In the genomic region with DNA sequence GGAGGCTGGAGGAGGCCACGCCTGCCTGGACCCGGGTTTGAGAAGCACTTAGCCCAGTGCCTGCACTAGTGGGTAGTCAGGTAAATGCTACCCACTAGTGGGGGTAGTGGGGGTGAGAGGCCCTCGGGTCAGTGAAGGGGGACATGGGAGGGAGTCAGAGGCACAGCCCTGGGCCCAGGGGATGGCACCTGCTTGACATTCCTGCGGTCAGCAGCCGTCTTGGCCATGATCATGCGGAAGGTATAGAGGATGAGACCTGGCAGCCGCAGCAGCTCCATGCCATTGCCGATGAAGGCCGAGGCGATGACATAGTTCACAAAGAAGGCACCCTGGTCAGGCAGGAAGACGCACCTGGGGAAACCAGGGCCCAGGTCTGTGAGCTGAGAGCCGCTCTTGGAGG, we compare ENCODE assay signal across 22 cellular contexts. TPM values are rescaled to one million over a fixed set of nuclear protein-coding genes. Genes with fewer than 3 reads are reported as not detected.
DNase-seq lines count a peak whose midpoint lies in the region; ATAC-seq and TF ChIP-seq lines count a peak whose summit lies in the region.
"Had no signal": no experiment of that assay in that cellular context is flagged by ENCODE, and none has a peak within 500 bp of the region (broad histone marks: within the 10 kb centered on the region; RNA-seq: fewer than 3 reads in every experiment).

No MANE protein-coding gene starts in this region.

- no peak for TF ChIP-seq POLR2A in prostate gland (IDR thresholded peaks at IDR 0.05)

- TF ChIP-seq CTCF in CD8-positive, alpha-beta T cell (IDR thresholded peaks at IDR 0.05): no peak
- TF ChIP-seq CTCF in osteoblast (IDR thresholded peaks at IDR 0.05; ENCODE audit: extremely low read depth, low read depth, low read length) (no peak), prostate gland (IDR thresholded peaks at IDR 0.05) (no peak)

- no peak overlapping the region for H3K4me2 ChIP-seq in osteoblast (ENCODE audit: insufficient read depth, low read length)
- H3K4me2 ChIP-seq: GM23338 had no signal

- no peak overlapping the region for H3K4me3 ChIP-seq in CD8-positive, alpha-beta T cell (ENCODE audit: low read depth, low read length)
- no peak overlapping the region for H3K4me3 ChIP-seq in osteoblast (ENCODE audit: insufficient read depth, low read length)
- no peak overlapping the region for H3K4me3 ChIP-seq in prostate gland
- H3K4me3 ChIP-seq: GM12878, GM23338, K562 had no signal

- H3K36me3 ChIP-seq in CD8-positive, alpha-beta T cell (ENCODE audit: insufficient read depth, low read length): peaks cover 55% of the 10 kb centered on the region
- peaks cover 19% of the 10 kb centered on the region for H3K36me3 ChIP-seq in osteoblast (ENCODE audit: insufficient read depth, low read length)
- no peaks in the 10 kb centered on the region for H3K36me3 ChIP-seq in prostate gland

- 90% methylated on average over 12 of the region's 12 CpGs for WGBS in prostate gland

- CTCF ChIA-PET in CD8-positive, alpha-beta T cell (lab: Charles Lee): interaction anchor here (0.7 to 2.9 kb wide), 3 partner anchors 24 to 58 kb away, joined by 3 to 19 read pairs (median 8); no protein-coding TSS in a partner anchor

- intact Hi-C loops in CD8-positive, alpha-beta T cell (cut with DNase I, micrococcal nuclease): no loop called here
- intact Hi-C loops in prostate gland (cut with DNase I): no loop called here

- H3K79me2 ChIP-seq in osteoblast (ENCODE audit: insufficient read depth, low read length): no peaks in the 10 kb centered on the region

- no peaks in the 10 kb centered on the region for H4K20me1 ChIP-seq in osteoblast (ENCODE audit: insufficient read depth, low read length)

- DNase-seq in activated T-cell treated with anti-CD3 and anti-CD28 coated beads, Interleukin-2, amount 50 U/mL, for 24 hours: no peak
- DNase-seq in activated T-cell treated with anti-CD3 and anti-CD28 coated beads, Interleukin-2, amount 50 U/mL, for 48 hours: no peak
- DNase-seq in CD8-positive, alpha-beta T cell: no peak
- DNase-seq in naive thymus-derived CD8-positive, alpha-beta T cell: peak in 1 of 10 donors; percentile 57
- no peak for DNase-seq in osteoblast (ENCODE audit: insufficient read length, low spot score, missing footprints)
- DNase-seq in prostate gland (ENCODE audit: low spot score): no peak
- no peak for DNase-seq in NCI-H2171 (lab: John Stamatoyannopoulos, UW)
- DNase-seq: Calu3; CD4-positive, alpha-beta memory T cell; EL; HCEC 1CT; NCI-H1105 treated with DMSO at 0.1 percent for 48 hours; NCI-H1694; NCI-H510A; NCI-H748 treated with DMSO at 0.1 percent for 48 hours; NK-92 treated with Interleukin-12 subunit alpha and Interleukin-12 subunit beta, amount 100 ng/mL, for 24 hours; SHP77 had no signal

- no peaks in the 10 kb centered on the region for H3K27me3 Mint-ChIP-seq in activated T-cell treated with anti-CD3 and anti-CD28 coated beads, Interleukin-2, amount 50 U/mL, for 24 hours
- no peaks in the 10 kb centered on the region for H3K27me3 Mint-ChIP-seq in CD8-positive, alpha-beta T cell (ENCODE audit: low read depth)
- H3K27me3 Mint-ChIP-seq in activated T-helper 17 cell treated with anti-CD3 and anti-CD28 coated beads, Interleukin-2, amount 50 U/mL, for 72 hours: no peaks in the 10 kb centered on the region
- no peaks in the 10 kb centered on the region for H3K27me3 Mint-ChIP-seq in naive thymus-derived CD8-positive, alpha-beta T cell
- H3K27me3 Mint-ChIP-seq: CD4-positive, alpha-beta memory T cell had no signal

- H3K27ac Mint-ChIP-seq in activated T-cell treated with anti-CD3 and anti-CD28 coated beads, Interleukin-2, amount 50 U/mL, for 24 hours: peak overlapping the region; percentile 49
- peak overlapping the region; percentile 80 for H3K27ac Mint-ChIP-seq in CD8-positive, alpha-beta T cell
- peak overlapping the region; percentile 83 for H3K27ac Mint-ChIP-seq in activated T-helper 17 cell treated with anti-CD3 and anti-CD28 coated beads, Interleukin-2, amount 50 U/mL, for 72 hours
- H3K27ac Mint-ChIP-seq in naive thymus-derived CD8-positive, alpha-beta T cell: peak overlapping the region in 9 of 10 donors; percentile 55 to 96 (median 80)
- H3K27ac Mint-ChIP-seq: GM23338 had no signal

- no peak overlapping the region for H3K27ac ChIP-seq in CD8-positive, alpha-beta T cell (ENCODE audit: low read depth, low read length)
- H3K27ac ChIP-seq in osteoblast (ENCODE audit: low read depth, low read length) (no peak overlapping the region), prostate gland (no peak overlapping the region)
- H3K27ac ChIP-seq: 22Rv1 had no signal

- no peaks in the 10 kb centered on the region for H3K9me3 Mint-ChIP-seq in activated T-cell treated with anti-CD3 and anti-CD28 coated beads, Interleukin-2, amount 50 U/mL, for 24 hours
- no peaks in the 10 kb centered on the region for H3K9me3 Mint-ChIP-seq in CD8-positive, alpha-beta T cell
- H3K9me3 Mint-ChIP-seq in activated T-helper 17 cell treated with anti-CD3 and anti-CD28 coated beads, Interleukin-2, amount 50 U/mL, for 72 hours: no peaks in the 10 kb centered on the region
- no peaks in the 10 kb centered on the region for H3K9me3 Mint-ChIP-seq in naive thymus-derived CD8-positive, alpha-beta T cell
- H3K9me3 Mint-ChIP-seq: CD4-positive, alpha-beta memory T cell had no signal

- peaks cover 50% of the 10 kb centered on the region for H3K4me1 Mint-ChIP-seq in activated T-cell treated with anti-CD3 and anti-CD28 coated beads, Interleukin-2, amount 50 U/mL, for 24 hours (ENCODE audit: low read depth)
- H3K4me1 Mint-ChIP-seq in CD8-positive, alpha-beta T cell (ENCODE audit: low read depth): peaks cover 62% of the 10 kb centered on the region
- peaks cover 38% of the 10 kb centered on the region for H3K4me1 Mint-ChIP-seq in activated T-helper 17 cell treated with anti-CD3 and anti-CD28 coated beads, Interleukin-2, amount 50 U/mL, for 72 hours
- peaks cover 30 to 67% (median 61%) of the 10 kb centered on the region in 4 donors for H3K4me1 Mint-ChIP-seq in naive thymus-derived CD8-positive, alpha-beta T cell

- peaks cover 87% of the 10 kb centered on the region for H3K36me3 Mint-ChIP-seq in activated T-cell treated with anti-CD3 and anti-CD28 coated beads, Interleukin-2, amount 50 U/mL, for 24 hours (ENCODE audit: low read depth)
- peaks cover 89% of the 10 kb centered on the region for H3K36me3 Mint-ChIP-seq in CD8-positive, alpha-beta T cell
- H3K36me3 Mint-ChIP-seq in activated T-helper 17 cell treated with anti-CD3 and anti-CD28 coated beads, Interleukin-2, amount 50 U/mL, for 72 hours (ENCODE audit: low read depth): peaks cover 92% of the 10 kb centered on the region
- H3K36me3 Mint-ChIP-seq in naive thymus-derived CD8-positive, alpha-beta T cell: peaks cover 6 to 89% (median 35%) of the 10 kb centered on the region in 3 donors

- no peak for ATAC-seq in CD8-positive, alpha-beta T cell
- ATAC-seq in activated T-helper 17 cell treated with anti-CD3 and anti-CD28 coated beads, Interleukin-2, amount 50 U/mL, for 72 hours (replicated peaks): no peak
- ATAC-seq in naive thymus-derived CD8-positive, alpha-beta T cell: no peak
- ATAC-seq: GM12878, GM23338, K562 had no signal

- H2AFZ ChIP-seq in osteoblast (ENCODE audit: low read length): no peak overlapping the region
- H2AFZ ChIP-seq: GM23338 had no signal

- POLR2A ChIA-PET in CD8-positive, alpha-beta T cell (lab: Charles Lee): interaction anchor here (0.7 to 2.3 kb wide), 3 partner anchors 43 to 76 kb away, joined by 3 to 6 read pairs (median 6); a partner anchor contains a TSS
- POLR2A ChIA-PET in naive thymus-derived CD8-positive, alpha-beta T cell (lab: Charles Lee): interaction anchor here (0.8 to 6.8 kb wide), 5 partner anchors 11 to 67 kb away, joined by 3 to 35 read pairs (median 5); a partner anchor contains a TSS

- H3K9me3 ChIP-seq in CD8-positive, alpha-beta T cell (ENCODE audit: low read length): no peaks in the 10 kb centered on the region
- H3K9me3 ChIP-seq in osteoblast (ENCODE audit: low read depth, low read length) (no peaks in the 10 kb centered on the region), prostate gland (no peaks in the 10 kb centered on the region)

- H3K4me3 Mint-ChIP-seq in activated T-cell treated with anti-CD3 and anti-CD28 coated beads, Interleukin-2, amount 50 U/mL, for 24 hours: no peak overlapping the region
- H3K4me3 Mint-ChIP-seq in CD8-positive, alpha-beta T cell: no peak overlapping the region
- no peak overlapping the region for H3K4me3 Mint-ChIP-seq in activated T-helper 17 cell treated with anti-CD3 and anti-CD28 coated beads, Interleukin-2, amount 50 U/mL, for 72 hours
- H3K4me3 Mint-ChIP-seq in naive thymus-derived CD8-positive, alpha-beta T cell: peak overlapping the region in 1 of 10 donors; percentile 43
- H3K4me3 Mint-ChIP-seq: CD4-positive, alpha-beta memory T cell; GM23338 had no signal

- H3K4me1 ChIP-seq in CD8-positive, alpha-beta T cell (ENCODE audit: insufficient read depth, low read length): peaks cover 45% of the 10 kb centered on the region
- H3K4me1 ChIP-seq in osteoblast (ENCODE audit: insufficient read depth, low read length): no peaks in the 10 kb centered on the region
- H3K4me1 ChIP-seq in prostate gland (replicated peaks): no peaks in the 10 kb centered on the region

- H3K27me3 ChIP-seq in CD8-positive, alpha-beta T cell (ENCODE audit: insufficient read depth, low read length): no peaks in the 10 kb centered on the region
- H3K27me3 ChIP-seq in osteoblast (ENCODE audit: insufficient read depth, low read length): no peaks in the 10 kb centered on the region
- H3K27me3 ChIP-seq in prostate gland (replicated peaks; ENCODE audit: insufficient read depth): no peaks in the 10 kb centered on the region

RNA-seq across cellular contexts. Expression of a gene that starts 28.7 kb away (rescaled TPM):
- total RNA-seq in CD8-positive, alpha-beta T cell: 100 to 1,000 TPM; 132 to 144 TPM
- total RNA-seq in activated T-helper 17 cell treated with anti-CD3 and anti-CD28 coated beads, Interleukin-2, amount 50 U/mL, for 72 hours: 100 to 1,000 TPM in 1 of 2 donors, 10 to 100 TPM in 1; 74.9 to 242 TPM
- 100 to 1,000 TPM; 427 to 436 TPM for total RNA-seq in naive thymus-derived CD8-positive, alpha-beta T cell
- polyA plus RNA-seq in naive thymus-derived CD8-positive, alpha-beta T cell: 10 to 100 TPM; 34.4 to 53.5 (median 45.1) TPM
- total RNA-seq in osteoblast: 23.2 and 31.5 TPM in 2 replicates
- 100 to 1,000 TPM; 141 to 192 TPM for total RNA-seq in prostate gland

RNA-seq across cellular contexts. Expression of a gene that starts 35.5 kb away (rescaled TPM):
- not detected for total RNA-seq in CD8-positive, alpha-beta T cell
- total RNA-seq in activated T-helper 17 cell treated with anti-CD3 and anti-CD28 coated beads, Interleukin-2, amount 50 U/mL, for 72 hours: not detected
- not detected for total RNA-seq in naive thymus-derived CD8-positive, alpha-beta T cell
- under 1 TPM in 1 of 3 donors, not detected in 2; 0.22 TPM for polyA plus RNA-seq in naive thymus-derived CD8-positive, alpha-beta T cell
- under 0.01 TPM in 1 of 2 replicates, not detected in the other for total RNA-seq in osteoblast
- total RNA-seq in prostate gland: 1 to 10 TPM; 1.7 to 2.0 TPM
- total RNA-seq: Calu3 had no signal
- polyA plus RNA-seq: CD4-positive, alpha-beta memory T cell had no signal

RNA-seq across cellular contexts. Expression of a gene that starts 43.5 kb away (rescaled TPM):
- under 1 TPM; 0.72 to 0.92 TPM for total RNA-seq in CD8-positive, alpha-beta T cell
- 1 to 10 TPM; 1.5 to 1.7 TPM for total RNA-seq in activated T-helper 17 cell treated with anti-CD3 and anti-CD28 coated beads, Interleukin-2, amount 50 U/mL, for 72 hours
- total RNA-seq in naive thymus-derived CD8-positive, alpha-beta T cell: 1 to 10 TPM; 5.4 to 5.9 TPM
- 1 to 10 TPM; 1.6 to 2.8 (median 2.0) TPM for polyA plus RNA-seq in naive thymus-derived CD8-positive, alpha-beta T cell
- total RNA-seq in osteoblast (67.0 and 77.2 TPM in 2 replicates), prostate gland (100 to 1,000 TPM; 151 to 232 TPM)
